9 cellular contexts compared by ENCODE assay signal in the genomic region with DNA sequence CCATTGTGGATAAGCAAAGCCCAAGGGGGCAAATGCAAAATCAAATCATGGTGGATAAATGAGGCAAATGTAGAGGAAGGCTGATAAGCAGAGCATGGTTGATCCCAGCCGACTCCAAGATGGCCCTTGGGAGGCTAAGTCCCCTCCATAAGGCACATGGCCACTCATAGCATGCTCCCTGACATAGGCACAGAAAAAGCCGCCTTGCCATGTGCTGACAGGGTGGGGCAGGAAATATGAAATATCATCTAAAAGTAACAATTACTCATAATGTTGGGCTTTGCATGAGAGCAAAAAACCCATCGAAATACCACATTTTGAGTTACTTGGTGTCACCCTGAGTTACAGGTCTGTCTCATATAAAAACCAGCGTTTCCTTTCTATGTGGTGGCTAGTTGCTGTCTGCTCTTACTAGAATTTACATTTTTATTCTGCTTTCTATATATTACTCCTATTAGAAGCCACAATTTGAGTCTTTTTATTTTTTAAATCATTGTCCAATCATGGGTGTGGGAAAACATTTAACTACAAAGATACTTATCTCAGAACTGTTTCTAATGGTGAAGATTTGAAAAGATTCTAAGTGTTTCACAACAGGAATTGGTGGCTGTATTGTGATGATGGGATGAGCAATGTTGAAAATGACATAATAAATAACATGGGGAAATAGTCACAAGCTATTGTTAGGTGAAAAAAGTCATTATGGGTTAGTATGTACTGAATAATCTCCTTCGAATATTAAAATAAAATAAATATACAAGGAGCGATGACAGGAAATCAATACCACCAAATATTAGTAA.
DNase-seq lines count a peak whose midpoint lies in the region; TF ChIP-seq lines count a peak whose summit lies in the region.
"Had no signal": no experiment of that assay in that cellular context is flagged by ENCODE, and none has a peak within 500 bp of the region (broad histone marks: within the 10 kb centered on the region; RNA-seq: fewer than 3 reads in every experiment).

No MANE protein-coding gene starts in this region.

- DNase-seq in NOMO-1 treated with DMSO at 0.1 percent for 48 hours (lab: John Stamatoyannopoulos, UW; ENCODE audit: unreplicated experiment), result peak; percentile 42
- DNase-seq in NOMO-1 treated with dmso at 0.1 percent for 144 hours (lab: John Stamatoyannopoulos, UW; ENCODE audit: unreplicated experiment), result no peak
- DNase-seq in Peyer's patch, result no peak
- no peak for DNase-seq in SKM-1 (lab: John Stamatoyannopoulos, UW; ENCODE audit: unreplicated experiment)
- DNase-seq in NCI-H128 (lab: John Stamatoyannopoulos, UW; ENCODE audit: unreplicated experiment), result no peak
- DNase-seq in DMS 273 treated with DMSO at 0.1 percent for 48 hours (lab: John Stamatoyannopoulos, UW), result no peak

- no peaks in the 10 kb centered on the region for H3K36me3 ChIP-seq in Peyer's patch

- H3K4me1 Mint-ChIP-seq in activated naive CD8-positive, alpha-beta T cell (ENCODE audit: low read depth), result peaks cover 85% of the 10 kb centered on the region

- H3K27ac ChIP-seq in Peyer's patch (peak overlapping the region in 3 of 4 donors; percentile 27 to 80 (median 52)), skin epidermis (peak overlapping the region in 20 of 21 experiments; percentile 22 to 95 (median 77))

- peak overlapping the region; percentile 64 for H3K4me3 Mint-ChIP-seq in activated naive CD8-positive, alpha-beta T cell

- no peak for TF ChIP-seq CTCF in Peyer's patch (IDR thresholded peaks at IDR 0.05)

- peak overlapping the region; percentile 96 for H3K27ac Mint-ChIP-seq in activated naive CD8-positive, alpha-beta T cell

- TF ChIP-seq POLR2A in Peyer's patch (IDR thresholded peaks at IDR 0.05), result no peak

- peaks cover 0 to 36% (median 9%) of the 10 kb centered on the region in 4 donors for H3K4me1 ChIP-seq in Peyer's patch

- no peaks in the 10 kb centered on the region for H3K9me3 Mint-ChIP-seq in activated naive CD8-positive, alpha-beta T cell (ENCODE audit: low read depth)

- no peak overlapping the region for H3K4me3 ChIP-seq in Peyer's patch
- H3K4me3 ChIP-seq in skin epidermis, result no peak overlapping the region
- H3K4me3 ChIP-seq: A549 had no signal

- H3K27me3 Mint-ChIP-seq in activated naive CD8-positive, alpha-beta T cell, result no peaks in the 10 kb centered on the region

- no peaks in the 10 kb centered on the region for H3K36me3 Mint-ChIP-seq in activated naive CD8-positive, alpha-beta T cell

- no peaks in the 10 kb centered on the region for H3K27me3 ChIP-seq in Peyer's patch

- no peaks in the 10 kb centered on the region for H3K9me3 ChIP-seq in Peyer's patch
- H3K9me3 ChIP-seq: A549 had no signal
